24 cellular contexts compared by ENCODE assay signal in genomic region chr2:32851777-32852439, GRCh38.
"Had no signal": no experiment of that assay in that cellular context is flagged by ENCODE, and none has a peak within 500 bp of the region (broad histone marks: within the 10 kb centered on the region; RNA-seq: fewer than 3 reads in every experiment).

No MANE protein-coding gene starts in this region.

- H3K9me3 ChIP-seq: gastrocnemius medialis, left lung, prostate gland, right atrium auricular region, stomach, thyroid gland had no signal

- H3K4me3 Mint-ChIP-seq: naive thymus-derived CD4-positive, alpha-beta T cell; nephron; neural progenitor cell; stimulated activated effector memory CD8-positive, alpha-beta T cell treated with anti-CD3 and anti-CD28 coated beads, Interleukin-12 subunit alpha, Interleukin-12 subunit beta, amount 100 ng/mL, for 72 hours had no signal

- H3K27ac ChIP-seq: dorsolateral prefrontal cortex, epithelial cell of prostate, gastrocnemius medialis, left lung, neural progenitor cell, prostate gland, right atrium auricular region, stomach, thyroid gland had no signal

- DNase-seq: cortex of kidney; dorsolateral prefrontal cortex; effector CD4-positive, alpha-beta T cell; gastrocnemius medialis; head of caudate nucleus; left cardiac atrium; left lung; mammary epithelial cell; mesendoderm; midbrain; naive thymus-derived CD4-positive, alpha-beta T cell; stimulated activated CD4-positive, alpha-beta T cell treated with anti-CD3 and anti-CD28 coated beads, Interleukin-2, amount 100 ng/mL, for 24 hours; stimulated activated CD4-positive, alpha-beta T cell treated with anti-CD3 and anti-CD28 coated beads, Interleukin-4, amount 100 ng/mL, for 24 hours; stimulated activated naive CD4-positive, alpha-beta T cell treated with Interleukin-2 at 50 U/mL for 16 hours; stomach; trophoblast cell had no signal

- H3K4me1 Mint-ChIP-seq: naive thymus-derived CD4-positive, alpha-beta T cell; stimulated activated effector memory CD8-positive, alpha-beta T cell treated with anti-CD3 and anti-CD28 coated beads, Interleukin-12 subunit alpha, Interleukin-12 subunit beta, amount 100 ng/mL, for 72 hours had no signal

- H3K4me3 ChIP-seq: dorsolateral prefrontal cortex, gastrocnemius medialis, left lung, neural progenitor cell, prostate gland, right atrium auricular region, stomach, thyroid gland had no signal

- H3K27me3 ChIP-seq: dorsolateral prefrontal cortex, gastrocnemius medialis, left lung, neural progenitor cell, right atrium auricular region, stomach, thyroid gland had no signal

- H3K36me3 Mint-ChIP-seq: naive thymus-derived CD4-positive, alpha-beta T cell; neural progenitor cell; stimulated activated effector memory CD8-positive, alpha-beta T cell treated with anti-CD3 and anti-CD28 coated beads, Interleukin-12 subunit alpha, Interleukin-12 subunit beta, amount 100 ng/mL, for 72 hours had no signal

- H3K9me3 Mint-ChIP-seq: nephron; stimulated activated effector memory CD8-positive, alpha-beta T cell treated with anti-CD3 and anti-CD28 coated beads, Interleukin-12 subunit alpha, Interleukin-12 subunit beta, amount 100 ng/mL, for 72 hours had no signal

- H3K36me3 ChIP-seq: gastrocnemius medialis, left lung, neural progenitor cell, prostate gland, right atrium auricular region, stomach, thyroid gland had no signal

- H2AFZ ChIP-seq: neural progenitor cell had no signal

- H3K4me1 ChIP-seq: gastrocnemius medialis, left lung, neural progenitor cell, prostate gland, right atrium auricular region, stomach had no signal

- H3K27ac Mint-ChIP-seq: naive thymus-derived CD4-positive, alpha-beta T cell; neural progenitor cell; stimulated activated effector memory CD8-positive, alpha-beta T cell treated with anti-CD3 and anti-CD28 coated beads, Interleukin-12 subunit alpha, Interleukin-12 subunit beta, amount 100 ng/mL, for 72 hours had no signal

- H3K4me2 ChIP-seq: neural progenitor cell had no signal

- ATAC-seq: gastrocnemius medialis; left cardiac atrium; left lung; naive thymus-derived CD4-positive, alpha-beta T cell; sciatic nerve; stimulated activated effector memory CD8-positive, alpha-beta T cell treated with anti-CD3 and anti-CD28 coated beads, Interleukin-12 subunit alpha, Interleukin-12 subunit beta, amount 100 ng/mL, for 72 hours had no signal

- H3K9ac ChIP-seq: neural progenitor cell had no signal
